In genomic region chr18:75167137-75167536, GRCh38 we compare ENCODE assay signal across 21 cellular contexts.
"Had no signal": no experiment of that assay in that cellular context is flagged by ENCODE, and none has a peak within 500 bp of the region (broad histone marks: within the 10 kb centered on the region; RNA-seq: fewer than 3 reads in every experiment).

No MANE protein-coding gene starts in this region.

- H3K4me3 ChIP-seq: cardiac muscle cell had no signal

- H3K27ac Mint-ChIP-seq: activated naive CD4-positive, alpha-beta T cell treated with anti-CD3 and anti-CD28 coated beads for 36 hours; activated naive CD8-positive, alpha-beta T cell; activated T-helper 17 cell treated with anti-CD3 and anti-CD28 coated beads, Interleukin-2, amount 50 U/mL, for 72 hours; T-helper 1 cell treated with Interleukin-12 subunit alpha and Interleukin-12 subunit beta and Interleukin-4 antibody, amounts not matched to agents 30 μg/mL and 1 μg/mL, for 36 hours; WTC11 had no signal

- H3K27ac ChIP-seq: brain microvascular endothelial cell, cardiac muscle cell had no signal

- DNase-seq: activated CD4-positive, alpha-beta T cell treated with anti-CD3 and anti-CD28 coated beads for 48 hours; activated CD4-positive, alpha-beta T cell treated with anti-CD3 and anti-CD28 coated beads, Interleukin-2, amount 50 U/mL, for 4 hours; activated CD4-positive, CD25-positive, alpha-beta regulatory T cell treated with anti-CD3 and anti-CD28 coated beads, Interleukin-2, amount 50 U/mL, for 72 hours; activated CD8-positive, alpha-beta memory T cell treated with anti-CD3 and anti-CD28 coated beads for 24 hours; activated gamma-delta T cell; activated naive CD4-positive, alpha-beta T cell treated with anti-CD3 and anti-CD28 coated beads for 36 hours; activated T-cell treated with anti-CD3 and anti-CD28 coated beads, Interleukin-2, amount 50 U/mL, for 4 hours; brain microvascular endothelial cell; KG1; NCI-H1417 treated with DMSO at 0.1 percent for 48 hours; NCI-H1694 treated with DMSO at 0.1 percent for 48 hours; NCI-H510A treated with DMSO at 0.1 percent for 48 hours; NK-92 treated with Interleukin-12 subunit alpha and Interleukin-12 subunit beta, amount 100 ng/mL, for 24 hours; OCI-M1 had no signal

- H3K36me3 ChIP-seq: brain microvascular endothelial cell, cardiac muscle cell had no signal

- H3K9me3 Mint-ChIP-seq: activated T-cell treated with anti-CD3 and anti-CD28 coated beads, Interleukin-2, amount 50 U/mL, for 4 hours; activated T-helper 17 cell treated with anti-CD3 and anti-CD28 coated beads, Interleukin-2, amount 50 U/mL, for 72 hours; T-helper 1 cell treated with Interleukin-12 subunit alpha and Interleukin-12 subunit beta and Interleukin-4 antibody, amounts not matched to agents 30 μg/mL and 1 μg/mL, for 36 hours; WTC11 had no signal

- H3K4me1 Mint-ChIP-seq: IgD-negative memory B cell had no signal

- H3K4me3 Mint-ChIP-seq: activated naive CD4-positive, alpha-beta T cell treated with anti-CD3 and anti-CD28 coated beads for 36 hours; activated naive CD8-positive, alpha-beta T cell; activated T-cell treated with anti-CD3 and anti-CD28 coated beads, Interleukin-2, amount 50 U/mL, for 4 hours; activated T-helper 17 cell treated with anti-CD3 and anti-CD28 coated beads, Interleukin-2, amount 50 U/mL, for 72 hours; IgD-negative memory B cell; T-helper 1 cell treated with Interleukin-12 subunit alpha and Interleukin-12 subunit beta and Interleukin-4 antibody, amounts not matched to agents 30 μg/mL and 1 μg/mL, for 36 hours; WTC11 had no signal

- H3K36me3 Mint-ChIP-seq: activated naive CD8-positive, alpha-beta T cell; WTC11 had no signal

- ATAC-seq: activated T-cell treated with anti-CD3 and anti-CD28 coated beads, Interleukin-2, amount 50 U/mL, for 4 hours; activated T-helper 17 cell treated with anti-CD3 and anti-CD28 coated beads, Interleukin-2, amount 50 U/mL, for 72 hours; Panc1; WTC11 had no signal

- H3K27me3 ChIP-seq: brain microvascular endothelial cell, cardiac muscle cell had no signal
